In the genomic region with DNA sequence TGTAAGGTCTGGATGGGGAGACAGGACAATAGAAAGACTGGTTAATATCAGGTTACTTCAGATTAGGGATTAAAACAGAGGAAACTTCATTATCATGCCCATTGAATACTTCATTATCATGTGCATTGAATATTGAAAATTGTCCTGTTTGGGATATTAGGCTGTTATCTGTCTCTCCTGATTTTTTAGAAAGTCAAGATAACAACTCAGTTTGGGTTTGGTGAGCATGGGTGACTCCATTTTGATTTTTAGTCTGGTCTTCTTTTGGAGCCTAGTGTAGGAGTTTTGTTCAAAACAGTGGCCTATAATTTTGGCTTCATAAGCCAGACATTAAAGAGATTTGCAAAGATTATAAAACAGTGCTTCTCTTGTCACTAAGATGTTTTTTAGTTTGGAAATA, we compare ENCODE assay signal across 33 cellular contexts.
"Had no signal": no experiment of that assay in that cellular context is flagged by ENCODE, and none has a peak within 500 bp of the region (broad histone marks: within the 10 kb centered on the region; RNA-seq: fewer than 3 reads in every experiment).

No MANE protein-coding gene starts in this region.

- ATAC-seq: activated CD4-positive, alpha-beta T cell treated with anti-CD3 and anti-CD28 coated beads for 36 hours; activated CD8-positive, alpha-beta memory T cell treated with anti-CD3 and anti-CD28 coated beads, Interleukin-2, amount 10 ng/mL, durations not matched to agents 7 days and 5 days; activated CD8-positive, alpha-beta T cell treated with anti-CD3 and anti-CD28 coated beads, Interleukin-2, amount 10 ng/mL, durations not matched to agents 7 days and 5 days; activated T-cell treated with anti-CD3 and anti-CD28 coated beads, Interleukin-2, amount 50 U/mL, for 72 hours; effector memory CD8-positive, alpha-beta T cell; foreskin keratinocyte; gastrocnemius medialis; heart left ventricle; T-helper 17 cell had no signal

- H3K36me3 ChIP-seq: gastrocnemius medialis had no signal

- H3K27ac ChIP-seq: esophagus muscularis mucosa, foreskin keratinocyte, gastrocnemius medialis, heart left ventricle had no signal

- H3K4me3 ChIP-seq: esophagus muscularis mucosa, gastrocnemius medialis, heart left ventricle had no signal

- FAIRE-seq: astrocyte, colon had no signal

- H3K9me3 ChIP-seq: esophagus muscularis mucosa, gastrocnemius medialis, heart left ventricle had no signal

- H3K4me3 Mint-ChIP-seq: activated CD4-positive, alpha-beta memory T cell treated with anti-CD3 and anti-CD28 coated beads for 36 hours; activated CD4-positive, alpha-beta T cell treated with anti-CD3 and anti-CD28 coated beads for 36 hours; activated CD4-positive, alpha-beta T cell treated with anti-CD3 and anti-CD28 coated beads, Interleukin-2, amount 10 ng/mL, durations not matched to agents 24 days and 14 days; activated CD8-positive, alpha-beta memory T cell treated with anti-CD3 and anti-CD28 coated beads, Interleukin-2, amount 10 ng/mL, durations not matched to agents 7 days and 5 days; activated CD8-positive, alpha-beta T cell treated with anti-CD3 and anti-CD28 coated beads, Interleukin-2, amount 10 ng/mL, durations not matched to agents 7 days and 5 days; activated naive CD8-positive, alpha-beta T cell; activated T-cell treated with anti-CD3 and anti-CD28 coated beads, Interleukin-2, amount 50 U/mL, for 24 hours; activated T-cell treated with anti-CD3 and anti-CD28 coated beads, Interleukin-2, amount 50 U/mL, for 72 hours; effector memory CD8-positive, alpha-beta T cell; T-helper 17 cell; T-helper 2 cell treated with Interferon-gamma antibody and Interleukin-4, amounts not matched to agents 5 μg/mL and 100 μg/mL, for 36 hours had no signal

- H3K4me1 ChIP-seq: esophagus muscularis mucosa, foreskin keratinocyte, gastrocnemius medialis, heart left ventricle had no signal

- DNase-seq: activated CD4-positive, alpha-beta memory T cell treated with anti-CD3 and anti-CD28 coated beads for 36 hours; activated CD4-positive, alpha-beta T cell treated with anti-CD3 and anti-CD28 coated beads for 36 hours; activated CD4-positive, alpha-beta T cell treated with anti-CD3 and anti-CD28 coated beads, Interleukin-2, amount 10 ng/mL, durations not matched to agents 24 days and 14 days; activated CD4-positive, CD25-positive, alpha-beta regulatory T cell; activated CD4-positive, CD25-positive, alpha-beta regulatory T cell treated with anti-CD3 and anti-CD28 coated beads, Interleukin-2, amount 50 U/mL, for 72 hours; activated CD8-positive, alpha-beta memory T cell treated with anti-CD3 and anti-CD28 coated beads, Interleukin-2, amount 10 ng/mL, durations not matched to agents 7 days and 5 days; activated CD8-positive, alpha-beta memory T cell treated with anti-CD3 and anti-CD28 coated beads, Interleukin-2, amount 50 U/mL, for 4 hours; activated CD8-positive, alpha-beta T cell treated with anti-CD3 and anti-CD28 coated beads, Interleukin-2, amount 10 ng/mL, durations not matched to agents 7 days and 5 days; activated gamma-delta T cell; activated naive CD4-positive, alpha-beta T cell; activated naive CD4-positive, alpha-beta T cell treated with anti-CD3 and anti-CD28 coated beads, Interleukin-2, amount 50 U/mL, for 16 hours; activated T-cell treated with anti-CD3 and anti-CD28 coated beads, Interleukin-2, amount 50 U/mL, for 24 hours; activated T-cell treated with anti-CD3 and anti-CD28 coated beads, Interleukin-2, amount 50 U/mL, for 72 hours; amniotic stem cell; anterior cingulate cortex; caudate nucleus; cortex of kidney; dermis blood vessel endothelial cell; effector CD4-positive, alpha-beta T cell; effector memory CD8-positive, alpha-beta T cell; erythroblast; foreskin keratinocyte; gastrocnemius medialis; glutamatergic neuron; heart left ventricle; T-helper 1 cell; T-helper 17 cell; T1000 had no signal

- H3K27ac Mint-ChIP-seq: activated CD4-positive, alpha-beta memory T cell treated with anti-CD3 and anti-CD28 coated beads for 36 hours; activated CD4-positive, alpha-beta T cell treated with anti-CD3 and anti-CD28 coated beads for 36 hours; activated CD4-positive, alpha-beta T cell treated with anti-CD3 and anti-CD28 coated beads, Interleukin-2, amount 10 ng/mL, durations not matched to agents 24 days and 14 days; activated CD8-positive, alpha-beta memory T cell treated with anti-CD3 and anti-CD28 coated beads, Interleukin-2, amount 10 ng/mL, durations not matched to agents 7 days and 5 days; activated CD8-positive, alpha-beta T cell treated with anti-CD3 and anti-CD28 coated beads, Interleukin-2, amount 10 ng/mL, durations not matched to agents 7 days and 5 days; activated naive CD8-positive, alpha-beta T cell; activated T-cell treated with anti-CD3 and anti-CD28 coated beads, Interleukin-2, amount 50 U/mL, for 24 hours; activated T-cell treated with anti-CD3 and anti-CD28 coated beads, Interleukin-2, amount 50 U/mL, for 72 hours; T-helper 17 cell; T-helper 2 cell treated with Interferon-gamma antibody and Interleukin-4, amounts not matched to agents 5 μg/mL and 100 μg/mL, for 36 hours had no signal

- H3K9me3 Mint-ChIP-seq: activated CD4-positive, alpha-beta memory T cell treated with anti-CD3 and anti-CD28 coated beads for 36 hours; activated CD4-positive, alpha-beta T cell treated with anti-CD3 and anti-CD28 coated beads, Interleukin-2, amount 10 ng/mL, durations not matched to agents 24 days and 14 days; activated T-cell treated with anti-CD3 and anti-CD28 coated beads, Interleukin-2, amount 50 U/mL, for 24 hours; activated T-cell treated with anti-CD3 and anti-CD28 coated beads, Interleukin-2, amount 50 U/mL, for 72 hours; effector memory CD8-positive, alpha-beta T cell; T-helper 2 cell treated with Interferon-gamma antibody and Interleukin-4, amounts not matched to agents 5 μg/mL and 100 μg/mL, for 36 hours had no signal

- H3K4me1 Mint-ChIP-seq: activated CD4-positive, alpha-beta T cell treated with anti-CD3 and anti-CD28 coated beads for 36 hours; activated CD8-positive, alpha-beta memory T cell treated with anti-CD3 and anti-CD28 coated beads, Interleukin-2, amount 10 ng/mL, durations not matched to agents 7 days and 5 days had no signal

- H3K27me3 ChIP-seq: esophagus muscularis mucosa, foreskin keratinocyte, gastrocnemius medialis, heart left ventricle had no signal

- H3K27me3 Mint-ChIP-seq: activated CD4-positive, alpha-beta memory T cell treated with anti-CD3 and anti-CD28 coated beads for 36 hours; activated CD4-positive, alpha-beta T cell treated with anti-CD3 and anti-CD28 coated beads for 36 hours; activated CD4-positive, alpha-beta T cell treated with anti-CD3 and anti-CD28 coated beads, Interleukin-2, amount 10 ng/mL, durations not matched to agents 24 days and 14 days; activated CD8-positive, alpha-beta memory T cell treated with anti-CD3 and anti-CD28 coated beads, Interleukin-2, amount 10 ng/mL, durations not matched to agents 7 days and 5 days; activated naive CD8-positive, alpha-beta T cell; activated T-cell treated with anti-CD3 and anti-CD28 coated beads, Interleukin-2, amount 50 U/mL, for 24 hours; effector memory CD8-positive, alpha-beta T cell; T-helper 17 cell had no signal
